ENCODE assay signal across 18 cellular contexts in genomic region chr11:112652786-112653390, GRCh38.
DNase-seq lines count a peak whose midpoint lies in the region; ATAC-seq and TF ChIP-seq lines count a peak whose summit lies in the region.
"Had no signal": no experiment of that assay in that cellular context is flagged by ENCODE, and none has a peak within 500 bp of the region (broad histone marks: within the 10 kb centered on the region; RNA-seq: fewer than 3 reads in every experiment).

No MANE protein-coding gene starts in this region.

- no peaks in the 10 kb centered on the region for H3K4me1 Mint-ChIP-seq in activated T-cell treated with anti-CD3 and anti-CD28 coated beads, Interleukin-2, amount 50 U/mL, for 72 hours (ENCODE audit: low read depth)
- H3K4me1 Mint-ChIP-seq: activated CD8-positive, alpha-beta memory T cell treated with anti-CD3 and anti-CD28 coated beads, Interleukin-2, amount 10 ng/mL, durations not matched to agents 7 days and 5 days had no signal

- H3K36me3 Mint-ChIP-seq in activated T-cell treated with anti-CD3 and anti-CD28 coated beads, Interleukin-2, amount 50 U/mL, for 72 hours (ENCODE audit: insufficient read depth in 2 of 2): no peaks in the 10 kb centered on the region
- H3K36me3 Mint-ChIP-seq: activated CD8-positive, alpha-beta memory T cell treated with anti-CD3 and anti-CD28 coated beads, Interleukin-2, amount 10 ng/mL, durations not matched to agents 7 days and 5 days; brain had no signal

- no peak overlapping the region for H3K4me3 Mint-ChIP-seq in activated T-cell treated with anti-CD3 and anti-CD28 coated beads, Interleukin-2, amount 50 U/mL, for 72 hours
- H3K4me3 Mint-ChIP-seq: activated CD8-positive, alpha-beta memory T cell treated with anti-CD3 and anti-CD28 coated beads, Interleukin-2, amount 10 ng/mL, durations not matched to agents 7 days and 5 days; brain; nephron progenitor cell had no signal

- no peak for ATAC-seq in Right ventricle myocardium inferior
- ATAC-seq in HG02798 (IDR thresholded peaks at IDR 0.05; ENCODE audit: poor library complexity, unreplicated experiment): no peak
- ATAC-seq in activated T-cell treated with anti-CD3 and anti-CD28 coated beads, Interleukin-2, amount 50 U/mL, for 72 hours (replicated peaks in 1 of 2): no peak
- ATAC-seq: activated CD8-positive, alpha-beta memory T cell treated with anti-CD3 and anti-CD28 coated beads, Interleukin-2, amount 10 ng/mL, durations not matched to agents 7 days and 5 days; lower lobe of right lung had no signal

- in situ Hi-C loops in G401 (cut with HindIII; ENCODE audit: low sequenced_read_pairs): no loop called here

- no peaks in the 10 kb centered on the region for H3K9me3 Mint-ChIP-seq in activated T-cell treated with anti-CD3 and anti-CD28 coated beads, Interleukin-2, amount 50 U/mL, for 72 hours

- no peaks in the 10 kb centered on the region for H3K27me3 Mint-ChIP-seq in activated T-cell treated with anti-CD3 and anti-CD28 coated beads, Interleukin-2, amount 50 U/mL, for 72 hours (ENCODE audit: low read depth)

- H3K27ac Mint-ChIP-seq in activated T-cell treated with anti-CD3 and anti-CD28 coated beads, Interleukin-2, amount 50 U/mL, for 72 hours: no peak overlapping the region
- H3K27ac Mint-ChIP-seq: activated CD8-positive, alpha-beta memory T cell treated with anti-CD3 and anti-CD28 coated beads, Interleukin-2, amount 10 ng/mL, durations not matched to agents 7 days and 5 days; nephron progenitor cell had no signal

- intact Hi-C loops in Right ventricle myocardium inferior (cut with DNase I): loop anchor here (5.0 to 10.0 kb wide), 7 partner anchors 66 to 634 kb away; partner anchors contain the start of gene NCAM1

- TF ChIP-seq CTCF in cardiac fibroblast (IDR thresholded peaks at IDR 0.05; ENCODE audit: low read depth, low read length): no peak

- DNase-seq in EH (ENCODE audit: low read depth) (peak; percentile 57), LHCN-M2 (ENCODE audit: low read depth) (peak; percentile 78), cardiac fibroblast (ENCODE audit: low read depth in 2 of 2) (peak; percentile 29 to 36), left kidney (ENCODE audit: low read depth, low spot score) (peak; percentile 36), Right ventricle myocardium inferior (ENCODE audit: missing footprints) (no peak), G401 (ENCODE audit: low spot score) (no peak)
- no peak for DNase-seq in activated T-cell treated with anti-CD3 and anti-CD28 coated beads, Interleukin-2, amount 50 U/mL, for 72 hours
- DNase-seq: activated CD4-positive, CD25-positive, alpha-beta regulatory T cell treated with anti-CD3 and anti-CD28 coated beads, Interleukin-2, amount 50 U/mL, for 72 hours; activated CD8-positive, alpha-beta memory T cell treated with anti-CD3 and anti-CD28 coated beads, Interleukin-2, amount 10 ng/mL, durations not matched to agents 7 days and 5 days; activated naive CD4-positive, alpha-beta T cell; lower lobe of right lung; NCI-H2029; nephron progenitor cell; retina; Right ventricle myocardium superior; T-helper 2 cell had no signal

- H3K4me3 ChIP-seq in cardiac fibroblast (replicated peaks in 1 of 2; ENCODE audit: low read depth in 2 of 2, low read length in 2 of 2): no peak overlapping the region
- H3K4me3 ChIP-seq: lower lobe of right lung had no signal

Comparison
In these comparisons a context has a peak if more than half of its experiments do, and no peak if none do; other contexts are left out.
1. DNase-seq: peak in EH (single experiment), LHCN-M2 (single experiment), cardiac fibroblast (2 of 2) and left kidney (single experiment); none in Right ventricle myocardium inferior (single experiment), activated T-cell treated with anti-CD3 and anti-CD28 coated beads, Interleukin-2, amount 50 U/mL, for 72 hours (0 of 2) and G401 (single experiment).